In the genomic region with DNA sequence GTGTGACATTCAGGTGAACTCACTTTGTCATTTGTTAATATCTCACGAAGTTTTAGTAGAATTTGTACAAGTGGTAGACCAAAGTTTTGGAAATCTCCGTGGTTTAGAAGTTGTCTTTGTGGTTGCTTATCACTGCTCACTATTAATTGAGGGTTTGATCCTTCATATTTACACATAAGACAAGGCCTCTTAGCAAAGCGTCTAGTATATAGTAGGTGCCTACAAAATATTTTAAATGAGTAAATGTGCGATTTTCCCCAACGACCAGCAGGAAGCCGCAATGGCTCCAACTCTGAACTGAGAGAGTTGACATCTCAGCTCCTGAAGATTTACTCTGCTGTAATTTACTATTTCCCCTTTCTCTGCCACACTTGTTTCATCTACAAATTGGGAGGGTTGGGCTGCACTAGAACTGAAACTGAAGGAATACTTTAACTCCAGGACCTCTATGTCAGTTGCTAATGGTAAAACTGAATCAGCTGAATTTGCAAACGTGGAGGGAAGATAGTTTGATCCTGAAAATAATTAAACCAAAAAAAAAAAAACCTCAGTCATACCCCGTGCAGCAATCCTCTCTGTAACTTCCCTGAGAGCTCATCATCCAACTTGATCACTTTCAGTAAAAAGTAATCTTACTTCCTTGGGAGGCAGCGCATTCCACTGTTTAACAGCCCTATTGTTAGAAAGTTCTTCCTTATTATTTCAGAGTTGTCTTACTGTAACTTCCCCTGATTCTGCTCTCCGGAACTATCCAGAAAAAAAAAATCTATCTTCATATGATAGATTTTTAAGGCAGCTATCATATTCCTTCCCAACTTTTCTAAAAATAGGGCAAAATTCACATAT, we compare ENCODE assay signal across 8 cellular contexts. TPM values are rescaled to one million over a fixed set of nuclear protein-coding genes. Genes with fewer than 3 reads are reported as not detected.
A peak's percentile ranks its signal among the peaks of the same experiment; 100 is the strongest.
DNase-seq lines count a peak whose midpoint lies in the region; ATAC-seq and TF ChIP-seq lines count a peak whose summit lies in the region.

No MANE protein-coding gene starts in this region.

- peaks cover 1% of the 10 kb centered on the region for H3K27me3 Mint-ChIP-seq in HFFc6 (ENCODE audit: insufficient read depth)
- H3K27me3 Mint-ChIP-seq in T-helper 17 cell, result peaks cover 18% of the 10 kb centered on the region

- peak overlapping the region; percentile 81 for H3K27ac Mint-ChIP-seq in HFFc6
- H3K27ac Mint-ChIP-seq in T-helper 17 cell, result peak overlapping the region; percentile 53

- TF ChIP-seq CTCF in HFFc6 (IDR thresholded peaks at IDR 0.05), result no peak

- H3K4me1 Mint-ChIP-seq in HFFc6 (ENCODE audit: low read depth) (peaks cover 80% of the 10 kb centered on the region), T-helper 17 cell (peaks cover 43% of the 10 kb centered on the region)

- no peak for ATAC-seq in T-helper 17 cell
- no peak for ATAC-seq in right cardiac atrium
- ATAC-seq in HG03469 (IDR thresholded peaks at IDR 0.05; ENCODE audit: unreplicated experiment), result no peak
- ATAC-seq in GM21619 (IDR thresholded peaks at IDR 0.05; ENCODE audit: unreplicated experiment), result no peak
- ATAC-seq in HG02981 (IDR thresholded peaks at IDR 0.05; ENCODE audit: unreplicated experiment), result no peak

- no peak for DNase-seq in HFFc6
- DNase-seq in T-helper 17 cell, result no peak
- DNase-seq in right cardiac atrium, result no peak
- no peak for DNase-seq in activated CD4-positive, alpha-beta T cell treated with anti-CD3 and anti-CD28 coated beads, Interleukin-2, amount 50 U/mL, for 48 hours

- no peaks in the 10 kb centered on the region for H3K9me3 Mint-ChIP-seq in HFFc6

- H3K27me3 ChIP-seq in right cardiac atrium (ENCODE audit: control insufficient read depth, insufficient read depth), result no peaks in the 10 kb centered on the region
- H3K27me3 ChIP-seq in skeletal muscle tissue (ENCODE audit: control insufficient read depth in 3 of 3, insufficient read depth in 3 of 3, low read length in 3 of 3), result no peaks in the 10 kb centered on the region

- peaks cover 54% of the 10 kb centered on the region for H3K36me3 Mint-ChIP-seq in HFFc6 (ENCODE audit: low read depth)
- no peaks in the 10 kb centered on the region for H3K36me3 Mint-ChIP-seq in T-helper 17 cell (ENCODE audit: low read depth)

- peak overlapping the region; percentile 95 for H3K4me3 Mint-ChIP-seq in HFFc6
- peak overlapping the region; percentile 91 for H3K4me3 Mint-ChIP-seq in T-helper 17 cell

- intact Hi-C loops in right cardiac atrium (cut with DNase I), result no loop called here

- peak overlapping the region in 2 of 3 donors; percentile 80 to 84 for H3K9ac ChIP-seq in skeletal muscle tissue (ENCODE audit: low read depth in 1 of 3, low read length in 3 of 3)

- no peak overlapping the region for H3K27ac ChIP-seq in right cardiac atrium (ENCODE audit: low read length)
- peak overlapping the region; percentile 89 for H3K27ac ChIP-seq in skeletal muscle tissue (ENCODE audit: low read depth, low read length)

- H3K4me1 ChIP-seq in right cardiac atrium (ENCODE audit: control insufficient read depth, insufficient read depth, low read length) (no peaks in the 10 kb centered on the region), skeletal muscle tissue (ENCODE audit: control insufficient read depth in 3 of 3, insufficient read depth in 3 of 3, low read length in 3 of 3) (peaks cover 6 to 21% (median 10%) of the 10 kb centered on the region in 3 donors)

- H3K9me3 ChIP-seq in T-helper 17 cell (ENCODE audit: control insufficient read depth, low read length, poor library complexity, severe bottlenecking) (no peaks in the 10 kb centered on the region), right cardiac atrium (ENCODE audit: control insufficient read depth, low read length) (no peaks in the 10 kb centered on the region), skeletal muscle tissue (ENCODE audit: control insufficient read depth in 3 of 3, low read length in 3 of 3) (no peaks in the 10 kb centered on the region)

- no peaks in the 10 kb centered on the region for H3K36me3 ChIP-seq in skeletal muscle tissue (ENCODE audit: control insufficient read depth in 3 of 3, insufficient read depth in 3 of 3, low read length in 3 of 3)

- H3K4me3 ChIP-seq in right cardiac atrium (ENCODE audit: low read length), result peak overlapping the region; percentile 95
- peak overlapping the region; percentile 77 to 87 (median 78) for H3K4me3 ChIP-seq in skeletal muscle tissue (ENCODE audit: low read length in 3 of 3)

- 51% methylated on average over 10 of the region's 10 CpGs for WGBS in right cardiac atrium

RNA-seq across cellular contexts. Expression of gene SBF2, which starts 1.3 kb away (rescaled TPM):
- 10 to 100 TPM; 25.2 to 36.0 (median 30.7) TPM for total RNA-seq in HFFc6 (2021; fragmentation: NEBNext Ultra II Directional; extraction: Animal tissue kit (Norgen Biotek cat#: 25700))
- total RNA-seq in T-helper 17 cell, result 10 to 100 TPM; 15.5 to 23.1 TPM
- 10 to 100 TPM; 20.5 to 32.2 (median 23.3) TPM for total RNA-seq in right cardiac atrium
- polyA plus RNA-seq in right cardiac atrium, result 10.8 TPM
- total RNA-seq in skeletal muscle tissue, result 34.4 TPM

RNA-seq across cellular contexts. Expression of gene ADM, which starts 9.6 kb away (rescaled TPM):
- total RNA-seq in HFFc6 (2021; fragmentation: NEBNext Ultra II Directional; extraction: Animal tissue kit (Norgen Biotek cat#: 25700)), result 100 to 1,000 TPM; 219 to 346 (median 321) TPM
- total RNA-seq in T-helper 17 cell (1 to 10 TPM in 1 of 2 donors, under 1 TPM in 1; 0.68 to 2.0 TPM), right cardiac atrium (100 to 1,000 TPM in 3 of 4 donors, 10 to 100 TPM in 1; 57.9 to 219 (median 166) TPM), skeletal muscle tissue (28.2 TPM)
- 151 TPM for polyA plus RNA-seq in right cardiac atrium
